ENCODE assay signal across 24 cellular contexts in genomic region chr3:58144478-58145142, GRCh38.
A peak's percentile ranks its signal among the peaks of the same experiment; 100 is the strongest.
DNase-seq lines count a peak whose midpoint lies in the region; ATAC-seq and TF ChIP-seq lines count a peak whose summit lies in the region.
"Had no signal": no experiment of that assay in that cellular context is flagged by ENCODE, and none has a peak within 500 bp of the region (broad histone marks: within the 10 kb centered on the region; RNA-seq: fewer than 3 reads in every experiment).

No MANE protein-coding gene starts in this region.

- no peak overlapping the region for H3K4me3 ChIP-seq in tibial artery
- no peak overlapping the region for H3K4me3 ChIP-seq in MG63
- H3K4me3 ChIP-seq: SJSA1, spleen, tibial nerve had no signal

- H3K9me3 ChIP-seq in tibial artery (no peaks in the 10 kb centered on the region), MG63 (no peaks in the 10 kb centered on the region)
- H3K9me3 ChIP-seq: SJSA1, spleen, tibial nerve had no signal

- DNase-seq in NCI-H1417 (lab: John Stamatoyannopoulos, UW), result peak in 2 of 3 experiments; percentile 15 to 54
- DNase-seq in NCI-H1417 treated with DMSO at 0.1 percent for 48 hours (lab: John Stamatoyannopoulos, UW), result no peak
- peak; percentile 50 for DNase-seq in NCI-H146 treated with DMSO at 0.1 percent for 48 hours (lab: John Stamatoyannopoulos, UW; ENCODE audit: unreplicated experiment)
- peak; percentile 10 for DNase-seq in posterior vena cava (ENCODE audit: low spot score)
- DNase-seq in tibial artery, result no peak
- no peak for DNase-seq in MG63
- DNase-seq: activated CD4-positive, alpha-beta T cell treated with anti-CD3 and anti-CD28 coated beads for 48 hours; activated naive CD4-positive, alpha-beta T cell treated with anti-CD3 and anti-CD28 coated beads for 36 hours; activated T-cell treated with anti-CD3 and anti-CD28 coated beads, Interleukin-2, amount 50 U/mL, for 48 hours; AML-193; amniotic stem cell; COR-L47; NCI-H1436; NCI-H82; occipital lobe; retina; spleen; stimulated activated CD4-positive, alpha-beta T cell treated with anti-CD3 and anti-CD28 coated beads, Interleukin-4, amount 100 ng/mL, for 1 hour; stimulated activated naive CD4-positive, alpha-beta T cell treated with Interleukin-2 at 50 U/mL for 16 hours had no signal

- H3K36me3 ChIP-seq in tibial artery (peaks cover 81 to 99% (median 85%) of the 10 kb centered on the region in 3 donors), MG63 (peaks cover 66% of the 10 kb centered on the region)

- no peaks in the 10 kb centered on the region for H3K4me1 ChIP-seq in tibial artery

- H3K27me3 ChIP-seq in tibial artery, result no peaks in the 10 kb centered on the region
- H3K27me3 ChIP-seq in MG63, result no peaks in the 10 kb centered on the region
- H3K27me3 ChIP-seq: SJSA1, spleen, tibial nerve had no signal

- no peak for ATAC-seq in GM21717 (IDR thresholded peaks at IDR 0.05; ENCODE audit: unreplicated experiment)

- TF ChIP-seq CTCF in VCaP (conservative IDR thresholded peaks at IDR 0.05) (no peak), tibial artery (IDR thresholded peaks at IDR 0.05) (no peak)

- intact Hi-C loops in posterior vena cava (cut with DNase I) (loop anchor here in 1 of 2 donors (10.0 kb wide), 1 partner anchor 130 kb away; no protein-coding TSS in a partner anchor), tibial artery (cut with DNase I; ENCODE audit: low total_unique reads) (no loop called here)

- H3K27ac ChIP-seq in VCaP (peak overlapping the region; percentile 99), tibial artery (no peak overlapping the region)
- H3K27ac ChIP-seq: HL-60, SJSA1 had no signal

Comparison
In these comparisons a context has a peak if more than half of its experiments do, and no peak if none do; other contexts are left out.
1. DNase-seq: peak in NCI-H1417 (2 of 3), NCI-H146 treated with DMSO at 0.1 percent for 48 hours (single experiment) and posterior vena cava (single experiment); none in NCI-H1417 treated with DMSO at 0.1 percent for 48 hours (single experiment), tibial artery (0 of 2) and MG63 (single experiment).